ENCODE assay signal across 25 cellular contexts in the genomic region with DNA sequence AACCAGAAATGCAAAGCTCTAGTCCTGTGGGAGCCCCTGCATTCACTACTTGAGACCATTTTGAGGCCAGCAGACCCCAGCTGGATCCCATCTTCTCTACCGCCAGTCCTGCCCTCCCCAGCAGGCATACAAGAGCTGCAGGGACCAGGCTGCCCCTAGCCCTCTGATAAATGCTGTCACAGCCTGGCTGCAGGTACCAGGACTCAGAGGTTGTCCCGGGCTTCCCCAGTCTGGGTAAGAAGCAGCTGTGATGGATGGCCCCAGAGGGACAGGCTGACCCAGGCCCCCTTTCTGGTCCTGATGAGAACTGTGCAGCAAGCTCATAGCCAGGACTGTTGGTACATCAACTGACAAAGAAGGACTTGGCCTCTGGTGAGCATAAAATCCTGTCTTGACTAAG.
"Had no signal": no experiment of that assay in that cellular context is flagged by ENCODE, and none has a peak within 500 bp of the region (broad histone marks: within the 10 kb centered on the region; RNA-seq: fewer than 3 reads in every experiment).

No MANE protein-coding gene starts in this region.

- H3K27ac Mint-ChIP-seq: activated B cell treated with CpG ODN at 0.5 μM for 24 hours; activated CD4-positive, alpha-beta T cell treated with anti-CD3 and anti-CD28 coated beads, Interleukin-2, amount 10 ng/mL, durations not matched to agents 24 days and 14 days; activated CD8-positive, alpha-beta memory T cell treated with anti-CD3 and anti-CD28 coated beads, Interleukin-2, amount 10 ng/mL, durations not matched to agents 7 days and 5 days; activated naive CD8-positive, alpha-beta T cell; T-cell had no signal

- H3K36me3 Mint-ChIP-seq: activated CD8-positive, alpha-beta memory T cell treated with anti-CD3 and anti-CD28 coated beads, Interleukin-2, amount 10 ng/mL, durations not matched to agents 7 days and 5 days; activated naive CD8-positive, alpha-beta T cell; T-cell had no signal

- H3K9me3 Mint-ChIP-seq: activated B cell treated with CpG ODN at 0.5 μM for 24 hours; activated CD4-positive, alpha-beta T cell treated with anti-CD3 and anti-CD28 coated beads, Interleukin-2, amount 10 ng/mL, durations not matched to agents 24 days and 14 days; activated T-cell treated with anti-CD3 and anti-CD28 coated beads, Interleukin-2, amount 50 U/mL, for 4 hours; T-cell had no signal

- H3K4me1 Mint-ChIP-seq: activated CD4-positive, alpha-beta T cell treated with anti-CD3 and anti-CD28 coated beads, Interleukin-2, amount 10 ng/mL, durations not matched to agents 24 days and 14 days; activated CD8-positive, alpha-beta memory T cell treated with anti-CD3 and anti-CD28 coated beads, Interleukin-2, amount 10 ng/mL, durations not matched to agents 7 days and 5 days had no signal

- ATAC-seq: activated CD8-positive, alpha-beta memory T cell treated with anti-CD3 and anti-CD28 coated beads, Interleukin-2, amount 10 ng/mL, durations not matched to agents 7 days and 5 days; activated T-cell treated with anti-CD3 and anti-CD28 coated beads, Interleukin-2, amount 50 U/mL, for 4 hours; Panc1; Right ventricle myocardium inferior; T-cell had no signal

- H3K27me3 Mint-ChIP-seq: activated B cell treated with CpG ODN at 0.5 μM for 24 hours; activated CD8-positive, alpha-beta memory T cell treated with anti-CD3 and anti-CD28 coated beads, Interleukin-2, amount 10 ng/mL, durations not matched to agents 7 days and 5 days; activated naive CD8-positive, alpha-beta T cell; T-cell had no signal

- H3K4me3 Mint-ChIP-seq: activated B cell treated with CpG ODN at 0.5 μM for 24 hours; activated CD4-positive, alpha-beta T cell treated with anti-CD3 and anti-CD28 coated beads, Interleukin-2, amount 10 ng/mL, durations not matched to agents 24 days and 14 days; activated CD8-positive, alpha-beta memory T cell treated with anti-CD3 and anti-CD28 coated beads, Interleukin-2, amount 10 ng/mL, durations not matched to agents 7 days and 5 days; activated naive CD8-positive, alpha-beta T cell; activated T-cell treated with anti-CD3 and anti-CD28 coated beads, Interleukin-2, amount 50 U/mL, for 4 hours; T-cell had no signal

- H3K4me3 ChIP-seq: SK-N-MC had no signal

- H3K27ac ChIP-seq: SK-N-MC had no signal

- DNase-seq: activated B cell treated with CpG ODN at 0.5 μM for 24 hours; activated CD4-positive, alpha-beta T cell treated with anti-CD3 and anti-CD28 coated beads for 1 hour; activated CD4-positive, alpha-beta T cell treated with anti-CD3 and anti-CD28 coated beads, Interleukin-2, amount 10 ng/mL, durations not matched to agents 24 days and 14 days; activated CD4-positive, alpha-beta T cell treated with anti-CD3 and anti-CD28 coated beads, Interleukin-2, amount 50 U/mL, for 48 hours; activated CD8-positive, alpha-beta memory T cell treated with anti-CD3 and anti-CD28 coated beads, Interleukin-2, amount 10 ng/mL, durations not matched to agents 7 days and 5 days; activated effector memory CD4-positive, alpha-beta T cell treated with anti-CD3 and anti-CD28 coated beads, Interleukin-2, amount 50 U/mL, for 16 hours; activated naive CD4-positive, alpha-beta T cell treated with Interleukin-2 at 50 U/mL for 16 hours; activated T-cell treated with anti-CD3 and anti-CD28 coated beads, Interleukin-2, amount 50 U/mL, for 4 hours; caudate nucleus; Karpas-422; NCI-H1930; NCI-H2171; NCI-H2227 treated with DMSO at 0.1 percent for 48 hours; NCI-H446 treated with DMSO at 0.1 percent for 48 hours; NCI-H526; NCI-H82; NK-92 treated with Interleukin-12 subunit alpha and Interleukin-12 subunit beta, amount 100 ng/mL, for 24 hours; OCI-M1; T-cell; T-helper 2 cell; T1000 had no signal
